ENCODE assay signal across 8 cellular contexts in genomic region chr17:81387235-81388060, GRCh38. TPM values are rescaled to one million over a fixed set of nuclear protein-coding genes. Genes with fewer than 3 reads are reported as not detected.
DNase-seq lines count a peak whose midpoint lies in the region; ATAC-seq and TF ChIP-seq lines count a peak whose summit lies in the region.

No MANE protein-coding gene starts in this region.

- H3K56ac ChIP-seq in IMR-90 (ENCODE audit: extremely low read depth, insufficient read depth, low read length) = peak overlapping the region; percentile 55; the same call in 1 of the 2 replicates

- in situ Hi-C loops in IMR-90 (cut with MboI; ENCODE audit: low sequenced_read_pairs) = no loop called here

- WGBS in IMR-90 (ENCODE audit: extremely low coverage in 2 of 2, insufficient read length in 1 of 2), 2 experiments = 3% methylated on average over 24 of the region's 73 CpGs; no CpG with 5 or more reads in 1 of the 2 experiments

- intact Hi-C loops in IMR-90 (cut with micrococcal nuclease) = no loop called here
- intact Hi-C loops in upper lobe of right lung (cut with DNase I) = no loop called here

- no peaks in the 10 kb centered on the region for H3K9me3 Mint-ChIP-seq in activated T-cell treated with anti-CD3 and anti-CD28 coated beads, Interleukin-2, amount 50 U/mL, for 4 hours

- H3K14ac ChIP-seq in IMR-90 (replicated peaks; ENCODE audit: low read depth, low read length) = peak overlapping the region; percentile 63

- H2AK5ac ChIP-seq in IMR-90 (ENCODE audit: low read depth, low read length) = peak overlapping the region; percentile 75; the same call in 1 of the 2 replicates

- H3K4me3 ChIP-seq in IMR-90 (ENCODE audit: insufficient read depth, low read depth, low read length) (peak overlapping the region; percentile 59), neuron (ENCODE audit: low read length) (peak overlapping the region; percentile 51), upper lobe of right lung (peak overlapping the region; percentile 75)

- TF ChIP-seq RAD21 in IMR-90 (IDR thresholded peaks at IDR 0.05; ENCODE audit: low read length) = no peak

- peak overlapping the region; percentile 72 for H3K4me2 ChIP-seq in IMR-90 (ENCODE audit: low read depth, low read length)

- H2BK120ac ChIP-seq in IMR-90 (ENCODE audit: low read depth, low read length) = peak overlapping the region; percentile 78

- peak overlapping the region; percentile 45 for H4K5ac ChIP-seq in IMR-90 (ENCODE audit: low read depth, low read length)

- H4K8ac ChIP-seq in IMR-90 (ENCODE audit: low read depth in 2 of 2, low read length in 2 of 2) = peak overlapping the region; percentile 77 to 91

- peak; percentile 67 for ATAC-seq in IMR-90 (ENCODE audit: low read depth)
- peak; percentile 83 to 88 for ATAC-seq in activated T-cell treated with anti-CD3 and anti-CD28 coated beads, Interleukin-2, amount 50 U/mL, for 4 hours
- no peak for ATAC-seq in foreskin keratinocyte
- peak; percentile 61 for ATAC-seq in upper lobe of right lung
- no peak for ATAC-seq in HG03280 (IDR thresholded peaks at IDR 0.05; ENCODE audit: unreplicated experiment)

- CTCF ChIA-PET in IMR-90 (lab: Yijun Ruan, JAX) = no interaction called here

- H3K27ac ChIP-seq in C4-2B = peak overlapping the region; percentile 69
- peak overlapping the region; percentile 88 for H3K27ac ChIP-seq in IMR-90 (ENCODE audit: insufficient read depth, low read length)
- H3K27ac ChIP-seq in foreskin keratinocyte = peak overlapping the region; percentile 54
- peak overlapping the region; percentile 94 for H3K27ac ChIP-seq in upper lobe of right lung

- TF ChIP-seq POLR2A in IMR-90 (IDR thresholded peaks at IDR 0.05; ENCODE audit: low read depth, low read length) = peak; percentile 28; the same call in 1 of the 2 replicates

- H3K4me1 ChIP-seq in IMR-90 (ENCODE audit: control insufficient read depth, insufficient read depth, low read length) (peaks cover 18% of the 10 kb centered on the region), foreskin keratinocyte (no peaks in the 10 kb centered on the region), neuron (ENCODE audit: insufficient read depth, low read length) (peaks cover 65% of the 10 kb centered on the region), upper lobe of right lung (peaks cover 43% of the 10 kb centered on the region)

- H3K36me3 ChIP-seq in IMR-90 (ENCODE audit: control insufficient read depth, insufficient read depth, low read length) (0 out of 2 replicates have a peak, but pooled peaks cover 1% of the 10 kb centered on the region), neuron (ENCODE audit: insufficient read depth, low read length) (peaks cover 4% of the 10 kb centered on the region), upper lobe of right lung (no peaks in the 10 kb centered on the region)

- peak overlapping the region; percentile 26 for H2BK5ac ChIP-seq in IMR-90 (ENCODE audit: low read depth, low read length, poor library complexity, severe bottlenecking)

- BruUV-seq in IMR-90 (replicated peaks; lab: Mats Ljungman, UMichigan) = no TSS peak

- peak overlapping the region; percentile 15; the same call in 1 of the 2 replicates for H2BK20ac ChIP-seq in IMR-90 (ENCODE audit: low read depth, low read length)

- peak overlapping the region; percentile 83 for H3K9ac ChIP-seq in IMR-90 (ENCODE audit: low read depth, low read length)

- TF ChIP-seq CTCF in C4-2B (conservative IDR thresholded peaks at IDR 0.05) (no peak), IMR-90 (conservative IDR thresholded peaks at IDR 0.05; ENCODE audit: low read depth, low read length) (no peak), foreskin keratinocyte (conservative IDR thresholded peaks at IDR 0.05) (no peak), upper lobe of right lung (IDR thresholded peaks at IDR 0.05) (no peak)

- H3K9me3 ChIP-seq in IMR-90 (ENCODE audit: control insufficient read depth, insufficient read depth, low read length) (no peaks in the 10 kb centered on the region), neuron (ENCODE audit: low read length) (no peaks in the 10 kb centered on the region), upper lobe of right lung (no peaks in the 10 kb centered on the region)

- H3K79me1 ChIP-seq in IMR-90 (ENCODE audit: low read depth in 1 of 2, low read length in 2 of 2) = peaks cover 16 to 49% of the 10 kb centered on the region in 2 experiments

- H3K4me3 Mint-ChIP-seq in activated T-cell treated with anti-CD3 and anti-CD28 coated beads, Interleukin-2, amount 50 U/mL, for 4 hours = peak overlapping the region; percentile 67

- H3K23ac ChIP-seq in IMR-90 (ENCODE audit: low read depth, low read length) = peak overlapping the region; percentile 85

- H2AFZ ChIP-seq in IMR-90 (replicated peaks; ENCODE audit: low read length, poor library complexity) = peak overlapping the region; percentile 96
- no peak overlapping the region for H2AFZ ChIP-seq in neuron (ENCODE audit: low read depth, low read length)

- H3K4me1 Mint-ChIP-seq in activated T-cell treated with anti-CD3 and anti-CD28 coated beads, Interleukin-2, amount 50 U/mL, for 4 hours (ENCODE audit: low read depth) = peaks cover 2% of the 10 kb centered on the region

- H2AK9ac ChIP-seq in IMR-90 (replicated peaks; ENCODE audit: low read depth, low read length, poor library complexity) = peak overlapping the region; percentile 89

- no peaks in the 10 kb centered on the region for H3K36me3 Mint-ChIP-seq in activated T-cell treated with anti-CD3 and anti-CD28 coated beads, Interleukin-2, amount 50 U/mL, for 4 hours (ENCODE audit: insufficient read depth)

- no peaks in the 10 kb centered on the region for H3K27me3 ChIP-seq in IMR-90 (ENCODE audit: control insufficient read depth, insufficient read depth, low read length)
- H3K27me3 ChIP-seq in foreskin keratinocyte = peaks cover 7% of the 10 kb centered on the region
- no peaks in the 10 kb centered on the region for H3K27me3 ChIP-seq in neuron (ENCODE audit: insufficient read depth, low read length)
- H3K27me3 ChIP-seq in upper lobe of right lung = no peaks in the 10 kb centered on the region

- H4K91ac ChIP-seq in IMR-90 (ENCODE audit: insufficient read depth, low read depth, low read length) = peak overlapping the region; percentile 50

- POLR2A ChIA-PET in IMR-90 (lab: Charles Lee; ENCODE audit: unreplicated experiment) = no interaction called here

- H4K20me1 ChIP-seq in IMR-90 (ENCODE audit: insufficient read depth, low read length) = peaks cover 6% of the 10 kb centered on the region; the same call in 1 of the 2 replicates

- dilution Hi-C loops in IMR-90 (cut with HindIII; ENCODE audit: low sequenced_read_pairs, unreplicated experiment) = no loop called here

- H3K27me3 Mint-ChIP-seq in activated T-cell treated with anti-CD3 and anti-CD28 coated beads, Interleukin-2, amount 50 U/mL, for 4 hours (ENCODE audit: low read depth) = peaks cover 63% of the 10 kb centered on the region

- H3K9me1 ChIP-seq in IMR-90 (ENCODE audit: insufficient read depth, low read length) = peaks cover 6% of the 10 kb centered on the region; the same call in 1 of the 2 replicates

- peak overlapping the region; percentile 64 for H3K4ac ChIP-seq in IMR-90 (ENCODE audit: low read depth, low read length)

- H3K18ac ChIP-seq in IMR-90 (ENCODE audit: low read depth, low read length) = peak overlapping the region; percentile 25; the same call in 1 of the 2 replicates

- DNase-seq in IMR-90 = peak; percentile 57
- peak; percentile 39 for DNase-seq in activated T-cell treated with anti-CD3 and anti-CD28 coated beads, Interleukin-2, amount 50 U/mL, for 4 hours
- DNase-seq in foreskin keratinocyte = no peak
- peak; percentile 85 for DNase-seq in upper lobe of right lung
- no peak for DNase-seq in COR-L47 (lab: John Stamatoyannopoulos, UW)

- no peak overlapping the region; the same call in 2 of the 3 replicates for H2BK15ac ChIP-seq in IMR-90 (ENCODE audit: low read depth, low read length)

TF ChIP-seq in IMR-90, 13 proteins besides CTCF, POLR2A, EP300 and RAD21:
- no peak for TF ChIP-seq MAFK (IDR thresholded peaks at IDR 0.05; ENCODE audit: low read depth, low read length)
TF ChIP-seq in IMR-90: peak in this region for 0.

RNA-seq across cellular contexts. Expression of gene BAHCC1, which starts 7.8 kb away (rescaled TPM):
- 0.36 and 0.83 TPM in 2 replicates for total RNA-seq in IMR-90 (2012; rRNA removed)
- polyA plus RNA-seq in IMR-90 (2012; rRNA removed) = 7.8 and 8.1 TPM in 2 replicates
- polyA plus RNA-seq in IMR-90 (2012; cell fraction: cytosol; rRNA removed) = 4.4 and 5.5 TPM in 2 replicates
- 24.1 and 56.3 TPM in 2 replicates for polyA plus RNA-seq in IMR-90 (2012; cell fraction: nucleus; rRNA removed; ENCODE audit: low replicate concordance)
- under 1 TPM; 0.08 to 0.19 (median 0.08) TPM for total RNA-seq in activated T-cell treated with anti-CD3 and anti-CD28 coated beads, Interleukin-2, amount 50 U/mL, for 4 hours
- total RNA-seq in foreskin keratinocyte = 4.4 and 5.6 TPM in 2 replicates
- 1.7 and 2.2 TPM in 2 replicates for polyA plus RNA-seq in foreskin keratinocyte
- 23.3 TPM for total RNA-seq in upper lobe of right lung

Comparison
In these comparisons a context has a peak if more than half of its experiments do, and no peak if none do; other contexts are left out.
1. ATAC-seq: peak in IMR-90 (single experiment), activated T-cell treated with anti-CD3 and anti-CD28 coated beads, Interleukin-2, amount 50 U/mL, for 4 hours (2 of 2) and upper lobe of right lung (single experiment); none in foreskin keratinocyte (single experiment) and HG03280 (single experiment).
2. DNase-seq: peak in IMR-90 (single experiment), activated T-cell treated with anti-CD3 and anti-CD28 coated beads, Interleukin-2, amount 50 U/mL, for 4 hours (single experiment) and upper lobe of right lung (single experiment); none in foreskin keratinocyte (0 of 2) and COR-L47 (single experiment).
3. Peak in every context shown above with its lines, with median percentiles within 50 percentile points of each other: H3K27ac ChIP-seq and H3K4me3 ChIP-seq.